9 cellular contexts compared by ENCODE assay signal in genomic region chr9:16869961-16870605, GRCh38. TPM values are rescaled to one million over a fixed set of nuclear protein-coding genes. Genes with fewer than 3 reads are reported as not detected.
DNase-seq lines count a peak whose midpoint lies in the region; ATAC-seq lines count a peak whose summit lies in the region.
"Had no signal": no experiment of that assay in that cellular context is flagged by ENCODE, and none has a peak within 500 bp of the region (broad histone marks: within the 10 kb centered on the region; RNA-seq: fewer than 3 reads in every experiment).

No MANE protein-coding gene starts in this region.

- H3K36me3 ChIP-seq in ectodermal cell (ENCODE audit: control insufficient read depth, insufficient read depth, low read length) (no peaks in the 10 kb centered on the region), mesodermal cell (ENCODE audit: control insufficient read depth, insufficient read depth, low read length) (no peaks in the 10 kb centered on the region)

- ATAC-seq in GM21390 (IDR thresholded peaks at IDR 0.05; ENCODE audit: unreplicated experiment), result no peak
- ATAC-seq in HG03432 (IDR thresholded peaks at IDR 0.05; ENCODE audit: unreplicated experiment), result no peak

- peaks cover 19% of the 10 kb centered on the region for H3K27me3 Mint-ChIP-seq in activated naive CD4-positive, alpha-beta T cell treated with anti-CD3 and anti-CD28 coated beads, Interleukin-2, amount 50 U/mL, for 24 hours
- peaks cover 46% of the 10 kb centered on the region for H3K27me3 Mint-ChIP-seq in activated naive CD4-positive, alpha-beta T cell treated with anti-CD3 and anti-CD28 coated beads for 36 hours (ENCODE audit: low read depth)

- H3K9me3 ChIP-seq in ectodermal cell (ENCODE audit: control insufficient read depth, low read length), result no peaks in the 10 kb centered on the region
- H3K9me3 ChIP-seq in mesodermal cell (ENCODE audit: control insufficient read depth, low read length), result no peaks in the 10 kb centered on the region

- H3K4me3 ChIP-seq in ectodermal cell (ENCODE audit: insufficient read depth, low read depth, low read length) (peak overlapping the region; percentile 72), mesodermal cell (ENCODE audit: extremely low read depth, insufficient read depth, low read length, poor library complexity, severe bottlenecking) (peak overlapping the region; percentile 74)

- no peak for DNase-seq in activated naive CD4-positive, alpha-beta T cell (lab: John Stamatoyannopoulos, UW)
- DNase-seq in NCI-H146 treated with DMSO at 0.1 percent for 48 hours (lab: John Stamatoyannopoulos, UW; ENCODE audit: unreplicated experiment), result no peak
- no peak for DNase-seq in activated naive CD4-positive, alpha-beta T cell treated with anti-CD3 and anti-CD28 coated beads for 36 hours
- DNase-seq: naive B cell had no signal

- H3K4me1 Mint-ChIP-seq in activated naive CD4-positive, alpha-beta T cell treated with anti-CD3 and anti-CD28 coated beads, Interleukin-2, amount 50 U/mL, for 24 hours, result peaks cover 3% of the 10 kb centered on the region
- peaks cover 5% of the 10 kb centered on the region for H3K4me1 Mint-ChIP-seq in activated naive CD4-positive, alpha-beta T cell treated with anti-CD3 and anti-CD28 coated beads for 36 hours (ENCODE audit: low read depth)

- no peaks in the 10 kb centered on the region for H3K9me3 Mint-ChIP-seq in activated naive CD4-positive, alpha-beta T cell treated with anti-CD3 and anti-CD28 coated beads, Interleukin-2, amount 50 U/mL, for 24 hours
- H3K9me3 Mint-ChIP-seq in activated naive CD4-positive, alpha-beta T cell treated with anti-CD3 and anti-CD28 coated beads for 36 hours, result no peaks in the 10 kb centered on the region

- H3K27ac ChIP-seq in ectodermal cell (ENCODE audit: insufficient read depth, low read depth, low read length, poor library complexity, severe bottlenecking) (no peak overlapping the region), mesodermal cell (ENCODE audit: low read depth, low read length, severe bottlenecking) (peak overlapping the region; percentile 39)

- H3K36me3 Mint-ChIP-seq in activated naive CD4-positive, alpha-beta T cell treated with anti-CD3 and anti-CD28 coated beads, Interleukin-2, amount 50 U/mL, for 24 hours, result no peaks in the 10 kb centered on the region
- H3K36me3 Mint-ChIP-seq in activated naive CD4-positive, alpha-beta T cell treated with anti-CD3 and anti-CD28 coated beads for 36 hours (ENCODE audit: low read depth), result no peaks in the 10 kb centered on the region
- H3K36me3 Mint-ChIP-seq: naive B cell had no signal

- WGBS in ectodermal cell, 2 experiments, result 0% methylated on average over 57 of the region's 57 CpGs
- WGBS in mesodermal cell (ENCODE audit: insufficient coverage in 2 of 2), 2 experiments, result 0% methylated on average over 25 to 32 of the region's 57 CpGs

- peaks cover 4% of the 10 kb centered on the region for H3K4me1 ChIP-seq in ectodermal cell (ENCODE audit: control insufficient read depth, insufficient read depth, low read length)
- H3K4me1 ChIP-seq in mesodermal cell (ENCODE audit: control insufficient read depth, insufficient read depth, low read length, poor library complexity, severe bottlenecking), result peaks cover 38% of the 10 kb centered on the region

- no peak overlapping the region for H3K27ac Mint-ChIP-seq in activated naive CD4-positive, alpha-beta T cell treated with anti-CD3 and anti-CD28 coated beads, Interleukin-2, amount 50 U/mL, for 24 hours
- H3K27ac Mint-ChIP-seq in activated naive CD4-positive, alpha-beta T cell treated with anti-CD3 and anti-CD28 coated beads for 36 hours, result no peak overlapping the region

- peak overlapping the region; percentile 38 for H3K4me3 Mint-ChIP-seq in activated naive CD4-positive, alpha-beta T cell treated with anti-CD3 and anti-CD28 coated beads, Interleukin-2, amount 50 U/mL, for 24 hours
- H3K4me3 Mint-ChIP-seq in activated naive CD4-positive, alpha-beta T cell treated with anti-CD3 and anti-CD28 coated beads for 36 hours, result no peak overlapping the region

- CTCF ChIA-PET in activated naive CD4-positive, alpha-beta T cell treated with anti-CD3 and anti-CD28 coated beads for 36 hours (lab: Charles Lee), result no interaction called here

- intact Hi-C loops in activated naive CD4-positive, alpha-beta T cell treated with anti-CD3 and anti-CD28 coated beads for 36 hours (cut with micrococcal nuclease), result no loop called here

- peaks cover 65% of the 10 kb centered on the region for H3K27me3 ChIP-seq in ectodermal cell (ENCODE audit: control insufficient read depth, insufficient read depth, low read length, poor library complexity, severe bottlenecking)

RNA-seq across cellular contexts. Expression of gene BNC2, which starts 0.4 kb away (rescaled TPM):
- 1.1 TPM for polyA plus RNA-seq in ectodermal cell (2013, experiment 1 of 4)
- 1.1 TPM for polyA plus RNA-seq in ectodermal cell (2013, experiment 2 of 4)
- 2.6 TPM for polyA plus RNA-seq in ectodermal cell (2013, experiment 3 of 4)
- polyA plus RNA-seq in ectodermal cell (2013, experiment 4 of 4), result 2.3 TPM
- polyA plus RNA-seq in mesodermal cell (2013, experiment 1 of 2), result 8.2 TPM
- 12.6 TPM for polyA plus RNA-seq in mesodermal cell (2013, experiment 2 of 2)
- not detected for total RNA-seq in activated naive CD4-positive, alpha-beta T cell treated with anti-CD3 and anti-CD28 coated beads for 36 hours
